16 cellular contexts compared by ENCODE assay signal in the genomic region with DNA sequence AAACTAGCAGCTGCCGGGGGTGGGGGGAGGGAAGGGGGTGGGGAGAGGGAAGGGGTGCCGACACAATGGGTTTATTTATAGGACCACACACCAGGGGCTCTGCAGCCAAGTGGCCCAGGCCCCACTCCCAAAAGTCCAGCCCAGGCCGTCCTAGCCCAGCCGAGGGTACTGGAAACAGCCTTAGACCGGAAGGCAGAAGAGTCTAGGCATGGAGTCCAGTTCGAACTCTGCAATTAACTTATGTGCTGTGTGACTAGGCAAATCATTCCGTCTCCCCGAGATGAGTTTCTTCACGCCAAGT. TPM values are rescaled to one million over a fixed set of nuclear protein-coding genes. Genes with fewer than 3 reads are reported as not detected.
DNase-seq lines count a peak whose midpoint lies in the region; ATAC-seq, FAIRE-seq and TF ChIP-seq lines count a peak whose summit lies in the region.
"Had no signal": no experiment of that assay in that cellular context is flagged by ENCODE, and none has a peak within 500 bp of the region (broad histone marks: within the 10 kb centered on the region; RNA-seq: fewer than 3 reads in every experiment).

No MANE protein-coding gene starts in this region.

- H3K4me3 ChIP-seq in H1 (ENCODE audit: extremely low read depth in 1 of 4, insufficient read depth in 2 of 4, low read depth in 3 of 4, low read length in 4 of 4): peak overlapping the region in 1 of 4 experiments; percentile 22; a peak in 1 of 8 replicates
- H3K4me3 ChIP-seq in lower lobe of right lung: no peak overlapping the region
- H3K4me3 ChIP-seq in gastrocnemius medialis: no peak overlapping the region
- no peak overlapping the region for H3K4me3 ChIP-seq in HAP-1

- no peak overlapping the region for H3K4me3 Mint-ChIP-seq in activated naive CD8-positive, alpha-beta T cell treated with anti-CD3 and anti-CD28 coated beads for 36 hours
- H3K4me3 Mint-ChIP-seq: activated naive CD8-positive, alpha-beta T cell had no signal

- H3K79me1 ChIP-seq in H1 (ENCODE audit: low read depth, low read length): peaks cover 7% of the 10 kb centered on the region; the same call in 1 of the 2 replicates

- no peak overlapping the region for H3K9ac ChIP-seq in H1 (replicated peaks in 1 of 4; ENCODE audit: extremely low read depth in 1 of 4, low read depth in 3 of 4, low read length in 3 of 4)

- no peaks in the 10 kb centered on the region; the same call in 1 of the 2 replicates for H3K23me2 ChIP-seq in H1 (ENCODE audit: low read depth, low read length)

- H3K36me3 Mint-ChIP-seq in activated naive CD8-positive, alpha-beta T cell treated with anti-CD3 and anti-CD28 coated beads for 36 hours: no peaks in the 10 kb centered on the region

- TF ChIP-seq RAD21 in H1 (IDR thresholded peaks at IDR 0.05 in 1 of 2, conservative IDR thresholded peaks at IDR 0.05 in 1 of 2; ENCODE audit: low read depth in 2 of 2, low read length in 2 of 2): no peak

- TF ChIP-seq CTCF in GM13976 (IDR thresholded peaks at IDR 0.05; ENCODE audit: borderline replicate concordance, control extremely low read depth, extremely low read depth, insufficient read depth, missing control alignments) (no peak), H1 (IDR thresholded peaks at IDR 0.05; ENCODE audit: control extremely low read depth in 1 of 3, insufficient read depth in 1 of 3, low read depth in 1 of 3, low read length in 3 of 3) (no peak), lower lobe of right lung (IDR thresholded peaks at IDR 0.05) (no peak), gastrocnemius medialis (IDR thresholded peaks at IDR 0.05 in 4 of 5, conservative IDR thresholded peaks at IDR 0.05 in 1 of 5) (no peak)

- no peak overlapping the region for H3K4ac ChIP-seq in H1 (replicated peaks; ENCODE audit: insufficient read length, low read depth, low read length)

- H4K91ac ChIP-seq in H1 (replicated peaks; ENCODE audit: insufficient read length, low read length): peak overlapping the region; percentile 81

- FAIRE-seq in H1 (lab: Jason Lieb, UNC): no peak

- peak overlapping the region; percentile 10; the same call in 1 of the 2 replicates for H3K18ac ChIP-seq in H1 (ENCODE audit: extremely low read depth, low read length)

- H2BK20ac ChIP-seq in H1 (ENCODE audit: low read length): 0 out of 2 replicates have a peak overlapping the region, but pooled peaks have one; percentile 43

- H3K4me1 ChIP-seq in H1 (replicated peaks in 1 of 4; ENCODE audit: control insufficient read depth in 3 of 4, insufficient read depth in 4 of 4, low read length in 3 of 4): peaks cover 16 to 35% (median 22%) of the 10 kb centered on the region in 4 experiments
- H3K4me1 ChIP-seq in lower lobe of right lung: peaks cover 29% of the 10 kb centered on the region
- H3K4me1 ChIP-seq in gastrocnemius medialis: peaks cover 32 to 35% of the 10 kb centered on the region in 2 donors
- H3K4me1 ChIP-seq in HAP-1: no peaks in the 10 kb centered on the region

- POLR2A ChIA-PET in H1 (lab: Charles Lee; ENCODE audit: partially characterized antibody): interaction anchor here (0.7 to 4.7 kb wide), 9 partner anchors 9 to 49 kb away, joined by 3 to 59 read pairs (median 6); partner anchors contain the start of gene NCKAP5L

- no peak overlapping the region for H3K27ac Mint-ChIP-seq in activated naive CD8-positive, alpha-beta T cell treated with anti-CD3 and anti-CD28 coated beads for 36 hours
- H3K27ac Mint-ChIP-seq: activated naive CD8-positive, alpha-beta T cell had no signal

- DNase-seq in GM13976 (ENCODE audit: low spot score) (peak; percentile 19), H1 (ENCODE audit: low read depth in 1 of 2, low spot score in 2 of 2) (no peak), lower lobe of right lung (no peak), gastrocnemius medialis (no peak), HAP-1 (ENCODE audit: low spot score in 2 of 2) (no peak)
- DNase-seq in activated naive CD8-positive, alpha-beta T cell treated with anti-CD3 and anti-CD28 coated beads for 36 hours: no peak
- DNase-seq: activated CD4-positive, CD25-positive, alpha-beta regulatory T cell treated with anti-CD3 and anti-CD28 coated beads, Interleukin-2, amount 50 U/mL, for 72 hours; activated T-cell treated with anti-CD3 and anti-CD28 coated beads for 4 hours; IMR-90; NCI-H1092 treated with DMSO at 0.1 percent for 48 hours; NCI-H345; OCI-M1; T-helper 1 cell had no signal

- peaks cover 0 to 8% of the 10 kb centered on the region in 2 experiments for H4K20me1 ChIP-seq in H1 (replicated peaks in 1 of 2; ENCODE audit: control insufficient read depth in 1 of 2, insufficient read depth in 2 of 2, low read length in 2 of 2)

- H3K27me3 ChIP-seq in H1 (replicated peaks in 1 of 4; ENCODE audit: control insufficient read depth in 3 of 4, extremely low read depth in 1 of 4, insufficient read depth in 3 of 4, low read length in 3 of 4) (no peaks in the 10 kb centered on the region), lower lobe of right lung (ENCODE audit: low read depth) (no peaks in the 10 kb centered on the region), gastrocnemius medialis (no peaks in the 10 kb centered on the region), HAP-1 (ENCODE audit: low read depth) (no peaks in the 10 kb centered on the region)

- peak overlapping the region; percentile 86; the same call in 1 of the 2 replicates for H2BK5ac ChIP-seq in H1 (ENCODE audit: low read depth, low read length)

- H3K4me1 Mint-ChIP-seq in activated naive CD8-positive, alpha-beta T cell treated with anti-CD3 and anti-CD28 coated beads for 36 hours: peaks cover 14% of the 10 kb centered on the region

- no peak overlapping the region for H3K14ac ChIP-seq in H1 (ENCODE audit: insufficient read length)

- no peak for TF ChIP-seq EP300 in H1 (IDR thresholded peaks at IDR 0.05; ENCODE audit: borderline replicate concordance in 1 of 2, low read depth in 2 of 2, low read length in 2 of 2)

- H2BK120ac ChIP-seq in H1 (replicated peaks; ENCODE audit: low read depth, low read length): no peak overlapping the region

- TF ChIP-seq POLR2A in H1 (IDR thresholded peaks at IDR 0.05; ENCODE audit: control extremely low read depth in 1 of 2, low read depth in 2 of 2, low read length in 2 of 2) (no peak), gastrocnemius medialis (IDR thresholded peaks at IDR 0.05) (no peak)

- intact Hi-C loops in lower lobe of right lung (cut with DNase I) (no loop called here), gastrocnemius medialis (cut with DNase I; ENCODE audit: low total_unique reads) (no loop called here)

- no peak overlapping the region for H2AFZ ChIP-seq in H1 (ENCODE audit: low read length)

- H3K56ac ChIP-seq in H1 (replicated peaks; ENCODE audit: insufficient read length, low read depth, low read length): no peak overlapping the region

- H3K9me3 ChIP-seq in H1 (ENCODE audit: insufficient read depth in 2 of 2, low read depth in 1 of 2, low read length in 1 of 2) (no peaks in the 10 kb centered on the region), lower lobe of right lung (no peaks in the 10 kb centered on the region), gastrocnemius medialis (no peaks in the 10 kb centered on the region), HAP-1 (no peaks in the 10 kb centered on the region)

- H3K79me2 ChIP-seq in H1 (ENCODE audit: control insufficient read depth in 1 of 2, insufficient read depth in 2 of 2, low read length in 2 of 2): peaks cover 0 to 15% of the 10 kb centered on the region in 2 experiments; a peak in 1 of 4 replicates

- no peaks in the 10 kb centered on the region for H3K27me3 Mint-ChIP-seq in activated naive CD8-positive, alpha-beta T cell treated with anti-CD3 and anti-CD28 coated beads for 36 hours
- H3K27me3 Mint-ChIP-seq: activated naive CD8-positive, alpha-beta T cell had no signal

- no peak for ATAC-seq in lower lobe of right lung
- ATAC-seq in gastrocnemius medialis: peak in 1 of 2 donors; percentile 16
- ATAC-seq in HG03039 (IDR thresholded peaks at IDR 0.05; ENCODE audit: unreplicated experiment): no peak
- ATAC-seq in GM21717 (IDR thresholded peaks at IDR 0.05; ENCODE audit: unreplicated experiment): no peak

- no peaks in the 10 kb centered on the region for H3K9me3 Mint-ChIP-seq in activated naive CD8-positive, alpha-beta T cell treated with anti-CD3 and anti-CD28 coated beads for 36 hours

- no peak overlapping the region for H4K8ac ChIP-seq in H1 (ENCODE audit: extremely low read depth, insufficient read depth, low read length)

- peak overlapping the region; percentile 77 for H2BK12ac ChIP-seq in H1 (ENCODE audit: low read depth, low read length)

- H4K5ac ChIP-seq in H1 (ENCODE audit: insufficient read length, low read depth, low read length): no peak overlapping the region

- H2AK5ac ChIP-seq in H1 (ENCODE audit: low read depth, low read length): no peak overlapping the region

- WGBS in H1 (ENCODE audit: extremely low coverage in 1 of 2, insufficient coverage in 1 of 2, insufficient read length in 1 of 2, insufficient replicate concordance in 2 of 2, low coverage in 1 of 2, low lambda C conversion rate in 2 of 2, missing lambda C conversion rate in 1 of 2), 2 experiments: 75% methylated on average over 7 of the region's 9 CpGs; no CpG with 5 or more reads in 1 of the 2 experiments

- H3K36me3 ChIP-seq in H1 (ENCODE audit: control insufficient read depth in 2 of 4, insufficient read depth in 4 of 4, low read length in 3 of 4) (peaks cover 0 to 6% (median 1%) of the 10 kb centered on the region in 4 experiments; a peak in 4 of 8 replicates), lower lobe of right lung (peaks cover 17% of the 10 kb centered on the region), gastrocnemius medialis (peaks cover 0 to 12% of the 10 kb centered on the region in 2 donors), HAP-1 (replicated peaks) (no peaks in the 10 kb centered on the region)

- H3K4me2 ChIP-seq in H1 (ENCODE audit: insufficient read depth in 1 of 2, low read depth in 2 of 2, low read length in 2 of 2): peak overlapping the region; percentile 39 to 55; a peak in 3 of 4 replicates

- 0 out of 2 replicates have a peak overlapping the region, but pooled peaks have one; percentile 74 for H2BK15ac ChIP-seq in H1 (ENCODE audit: low read length)

- in situ Hi-C loops in GM13976 (cut with MboI; ENCODE audit: low sequenced_read_pairs, unreplicated experiment) (no loop called here), gastrocnemius medialis (cut with MboI; ENCODE audit: low sequenced_read_pairs in 4 of 4) (no loop called here), HAP-1 (cut with MboI; ENCODE audit: low sequenced_read_pairs) (no loop called here)

- CTCF ChIA-PET in H1 (lab: Charles Lee; ENCODE audit: partially characterized antibody): interaction anchor here (0.9 to 6.4 kb wide), 9 partner anchors 10 to 153 kb away, joined by 3 to 44 read pairs (median 7); no protein-coding TSS in a partner anchor

- H3K27ac ChIP-seq in H1 (ENCODE audit: low read depth, low read length) (peak overlapping the region; percentile 54; the same call in 1 of the 2 replicates), lower lobe of right lung (peak overlapping the region; percentile 81), gastrocnemius medialis (peak overlapping the region; percentile 66 to 77 (median 76))

- no peak overlapping the region for H3K23ac ChIP-seq in H1 (ENCODE audit: insufficient read length)

RNA-seq across cellular contexts. Expression of gene NCKAP5L, which starts 18.1 kb away (rescaled TPM):
- 27.9 and 30.2 TPM in 2 replicates for total RNA-seq in H1 (2021; fragmentation: NEBNext Ultra II Directional; extraction: Animal tissue kit (Norgen Biotek cat#: 25700))
- 9.4 and 16.3 TPM in 2 replicates for polyA plus RNA-seq in H1 (2011; rRNA removed)
- polyA plus RNA-seq in H1 (2011; cell fraction: cytosol; rRNA removed): 7.6 TPM
- polyA plus RNA-seq in H1 (2011; cell fraction: nucleus; rRNA removed): 23.8 TPM
- 12.5 to 17.8 TPM (median 16.7 TPM) in 4 replicates for polyA plus RNA-seq in H1 (2012, experiment 1 of 2)
- polyA plus RNA-seq in H1 (2012, experiment 2 of 2): 16.1 TPM
- 13.6 TPM for polyA plus RNA-seq in H1 (2013, experiment 1 of 2)
- polyA plus RNA-seq in H1 (2013, experiment 2 of 2): 12.7 TPM
- polyA minus RNA-seq in H1 (2011; rRNA and poly(A)+ RNA removed): 10.2 and 16.9 TPM in 2 replicates
- polyA minus RNA-seq in H1 (2011; cell fraction: cytosol; rRNA and poly(A)+ RNA removed): 16.4 TPM
- 22.2 TPM for polyA minus RNA-seq in H1 (2011; cell fraction: nucleus; rRNA and poly(A)+ RNA removed)
- 24.5 TPM for total RNA-seq in lower lobe of right lung
- 10 to 100 TPM in 3 of 4 donors, 1 to 10 TPM in 1; 8.4 to 15.5 (median 10.4) TPM for total RNA-seq in gastrocnemius medialis
- total RNA-seq in activated naive CD8-positive, alpha-beta T cell treated with anti-CD3 and anti-CD28 coated beads for 36 hours: 1 to 10 TPM; 7.9 to 8.9 TPM

RNA-seq across cellular contexts. Expression of gene BCDIN3D, which starts 32.8 kb away (rescaled TPM):
- 2.4 and 2.5 TPM in 2 replicates for total RNA-seq in H1 (2021; fragmentation: NEBNext Ultra II Directional; extraction: Animal tissue kit (Norgen Biotek cat#: 25700))
- polyA plus RNA-seq in H1 (2011; rRNA removed): 1.6 TPM in 2 replicates
- 2.0 TPM for polyA plus RNA-seq in H1 (2011; cell fraction: cytosol; rRNA removed)
- 1.5 TPM for polyA plus RNA-seq in H1 (2011; cell fraction: nucleus; rRNA removed)
- 1.7 to 3.4 TPM (median 2.0 TPM) in 4 replicates for polyA plus RNA-seq in H1 (2012, experiment 1 of 2)
- polyA plus RNA-seq in H1 (2012, experiment 2 of 2): 1.7 TPM
- 2.2 TPM for polyA plus RNA-seq in H1 (2013, experiment 1 of 2)
- 2.5 TPM for polyA plus RNA-seq in H1 (2013, experiment 2 of 2)
- 2.4 and 2.7 TPM in 2 replicates for polyA minus RNA-seq in H1 (2011; rRNA and poly(A)+ RNA removed)
- 0.59 TPM for polyA minus RNA-seq in H1 (2011; cell fraction: cytosol; rRNA and poly(A)+ RNA removed)
- 1.3 TPM for polyA minus RNA-seq in H1 (2011; cell fraction: nucleus; rRNA and poly(A)+ RNA removed)
- 5.1 TPM for total RNA-seq in lower lobe of right lung
- 1 to 10 TPM; 1.2 to 2.7 (median 2.3) TPM for total RNA-seq in gastrocnemius medialis
- total RNA-seq in activated naive CD8-positive, alpha-beta T cell treated with anti-CD3 and anti-CD28 coated beads for 36 hours: 1 to 10 TPM; 4.1 to 4.3 TPM
